8 cellular contexts compared by ENCODE assay signal in the genomic region with DNA sequence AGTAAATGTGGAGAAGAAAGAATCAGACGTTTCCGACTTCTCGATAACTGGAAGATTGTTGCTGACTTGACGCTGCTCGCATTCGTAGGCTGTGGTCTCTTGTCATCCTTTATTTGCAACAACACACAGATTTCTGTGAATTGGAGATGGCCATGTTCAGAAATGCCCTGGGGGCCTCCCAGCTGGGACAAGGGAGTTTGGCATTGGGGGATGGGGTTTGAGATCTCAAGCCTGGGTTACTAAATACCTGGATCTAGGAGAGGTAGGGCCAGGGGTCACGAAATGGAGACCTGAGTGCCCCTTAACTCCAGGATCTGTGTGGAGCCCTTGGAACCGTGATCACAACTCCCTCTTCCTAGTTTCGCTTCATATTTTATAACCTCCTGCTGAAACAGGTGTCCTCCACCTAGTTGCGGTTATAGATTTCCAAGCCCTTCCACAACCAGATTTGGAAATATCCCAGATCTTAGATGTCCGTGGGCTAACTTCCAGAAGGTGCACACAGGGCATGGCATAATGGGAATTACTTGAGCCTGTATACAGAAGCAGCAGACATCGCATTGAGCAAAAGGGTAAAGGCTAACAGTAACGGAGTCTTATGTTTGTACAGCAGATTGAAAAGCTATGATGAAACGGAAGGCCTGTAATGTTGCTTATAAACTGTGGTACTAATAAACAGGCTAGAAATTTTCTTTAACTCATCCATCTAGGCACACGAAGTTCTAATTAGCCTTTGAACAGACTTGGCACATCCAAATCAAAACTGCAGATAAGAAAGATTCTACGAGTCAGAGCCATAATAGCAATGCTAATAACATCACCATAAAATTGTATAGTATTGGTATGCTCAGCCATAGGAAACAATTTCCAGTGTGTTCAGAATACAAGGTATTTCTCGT. TPM values are rescaled to one million over a fixed set of nuclear protein-coding genes. Genes with fewer than 3 reads are reported as not detected.
A peak's percentile ranks its signal among the peaks of the same experiment; 100 is the strongest.
DNase-seq lines count a peak whose midpoint lies in the region; TF ChIP-seq lines count a peak whose summit lies in the region.

No MANE protein-coding gene starts in this region.

- H3K9me3 ChIP-seq in OCI-LY1 (ENCODE audit: low read length) (no peaks in the 10 kb centered on the region), hepatocyte (ENCODE audit: low read depth) (no peaks in the 10 kb centered on the region), skeletal muscle satellite cell (replicated peaks; ENCODE audit: low read length) (no peaks in the 10 kb centered on the region)

- H3K27ac ChIP-seq in OCI-LY1 (ENCODE audit: low read depth, low read length, poor library complexity, severe bottlenecking), result peak overlapping the region; percentile 60
- H3K27ac ChIP-seq in adipose tissue (ENCODE audit: low read depth, low read length), result peak overlapping the region; percentile 23
- H3K27ac ChIP-seq in hepatocyte, result peak overlapping the region; percentile 92

- peak overlapping the region; percentile 97 for H3K4me2 ChIP-seq in OCI-LY1 (ENCODE audit: low read length)
- H3K4me2 ChIP-seq in hepatocyte, result peak overlapping the region; percentile 93
- H3K4me2 ChIP-seq in skeletal muscle satellite cell (ENCODE audit: low read length), result peak overlapping the region; percentile 78

- H3K36me3 ChIP-seq in OCI-LY1 (ENCODE audit: insufficient read depth, low read length) (no peaks in the 10 kb centered on the region), hepatocyte (replicated peaks; ENCODE audit: insufficient read depth, low read depth) (no peaks in the 10 kb centered on the region), skeletal muscle satellite cell (ENCODE audit: insufficient read depth, low read length) (no peaks in the 10 kb centered on the region)

- no peaks in the 10 kb centered on the region for H3K9me2 ChIP-seq in OCI-LY1 (ENCODE audit: low read depth, low read length)
- no peaks in the 10 kb centered on the region for H3K9me2 ChIP-seq in hepatocyte (replicated peaks; ENCODE audit: insufficient read depth)

- peaks cover 40% of the 10 kb centered on the region for H3K4me1 ChIP-seq in OCI-LY1 (ENCODE audit: insufficient read depth, low read length, severe bottlenecking)
- H3K4me1 ChIP-seq in hepatocyte (ENCODE audit: insufficient read depth), result peaks cover 23% of the 10 kb centered on the region
- peaks cover 21% of the 10 kb centered on the region for H3K4me1 ChIP-seq in skeletal muscle satellite cell (ENCODE audit: control insufficient read depth, insufficient read depth, low read length)

- no peaks in the 10 kb centered on the region for H3K27me3 ChIP-seq in OCI-LY1 (ENCODE audit: insufficient read depth, low read length)
- no peaks in the 10 kb centered on the region for H3K27me3 ChIP-seq in hepatocyte
- H3K27me3 ChIP-seq in skeletal muscle satellite cell (ENCODE audit: control insufficient read depth, insufficient read depth, low read length), result no peaks in the 10 kb centered on the region

- H3K79me2 ChIP-seq in OCI-LY1 (ENCODE audit: insufficient read depth, low read length) (no peaks in the 10 kb centered on the region), hepatocyte (peaks cover 33% of the 10 kb centered on the region)

- H2AFZ ChIP-seq in OCI-LY1 (ENCODE audit: low read length) (peak overlapping the region; percentile 39; the same call in 1 of the 2 replicates), hepatocyte (peak overlapping the region; percentile 82)

- H3F3A ChIP-seq in OCI-LY1 (ENCODE audit: insufficient read depth, low read length), result no peaks in the 10 kb centered on the region

- 3 to 5% (median 5%) methylated on average over 17 of the region's 17 CpGs for WGBS in adipose tissue, 3 donors
- WGBS in hepatocyte (ENCODE audit: low lambda C conversion rate, missing lambda C conversion rate), result 13% methylated on average over 17 of the region's 17 CpGs

- no peaks in the 10 kb centered on the region for H4K20me1 ChIP-seq in OCI-LY1 (ENCODE audit: insufficient read depth, low read length)
- no peaks in the 10 kb centered on the region for H4K20me1 ChIP-seq in hepatocyte (ENCODE audit: insufficient read depth, poor library complexity, severe bottlenecking)

- peak overlapping the region; percentile 87 for H3K9ac ChIP-seq in OCI-LY1 (ENCODE audit: low read length)
- peak overlapping the region; percentile 88 for H3K9ac ChIP-seq in skeletal muscle satellite cell (ENCODE audit: low read depth, low read length)

- peak; percentile 7 for DNase-seq in NOMO-1 treated with DMSO at 0.1 percent for 48 hours (lab: John Stamatoyannopoulos, UW; ENCODE audit: unreplicated experiment)
- no peak for DNase-seq in NOMO-1 treated with dmso at 0.1 percent for 144 hours (lab: John Stamatoyannopoulos, UW; ENCODE audit: unreplicated experiment)
- peak; percentile 23 for DNase-seq in hepatocyte (ENCODE audit: low spot score)
- no peak for DNase-seq in DMS153 (lab: John Stamatoyannopoulos, UW)
- no peak for DNase-seq in NCI-H1436 treated with DMSO at 0.1 percent for 48 hours (lab: John Stamatoyannopoulos, UW)

- TF ChIP-seq CTCF in OCI-LY1 (IDR thresholded peaks at IDR 0.05; ENCODE audit: low read length) (no peak), hepatocyte (IDR thresholded peaks at IDR 0.05; ENCODE audit: poor library complexity) (no peak)

- H3K4me3 ChIP-seq in OCI-LY1 (ENCODE audit: low read depth, low read length, poor library complexity, severe bottlenecking), result peak overlapping the region; percentile 79
- peak overlapping the region; percentile 60 for H3K4me3 ChIP-seq in hepatocyte
- peak overlapping the region; percentile 83 for H3K4me3 ChIP-seq in skeletal muscle satellite cell (ENCODE audit: low read length)

RNA-seq across cellular contexts. Expression of a gene that starts 1.0 kb away (rescaled TPM):
- 1 to 10 TPM; 2.7 to 6.0 (median 3.5) TPM for polyA plus RNA-seq in adipose tissue
- total RNA-seq in hepatocyte, result 18.8 and 20.7 TPM in 2 replicates
- 4.8 and 5.8 TPM in 2 replicates for polyA plus RNA-seq in hepatocyte
- total RNA-seq in skeletal muscle satellite cell (2012; rRNA removed), result 5.0 and 6.1 TPM in 2 replicates

RNA-seq across cellular contexts. Expression of a gene that starts 48.6 kb away (rescaled TPM):
- polyA plus RNA-seq in adipose tissue (10 to 100 TPM; 20.8 to 76.7 (median 46.0) TPM), hepatocyte (45.5 and 64.3 TPM in 2 replicates)
- 103 and 124 TPM in 2 replicates for total RNA-seq in hepatocyte
- 177 and 180 TPM in 2 replicates for total RNA-seq in skeletal muscle satellite cell (2012; rRNA removed)

RNA-seq across cellular contexts. Expression of a gene that starts 49.4 kb away (rescaled TPM):
- polyA plus RNA-seq in adipose tissue (10 to 100 TPM in 2 of 3 donors, 1 to 10 TPM in 1; 8.9 to 15.5 (median 12.5) TPM), hepatocyte (50.4 and 62.3 TPM in 2 replicates)
- total RNA-seq in hepatocyte, result 81.7 and 87.2 TPM in 2 replicates
- 53.1 and 69.0 TPM in 2 replicates for total RNA-seq in skeletal muscle satellite cell (2012; rRNA removed)

Comparison
In these comparisons a context has a peak if more than half of its experiments do, and no peak if none do; other contexts are left out.
1. DNase-seq: peak in NOMO-1 treated with DMSO at 0.1 percent for 48 hours (single experiment) and hepatocyte (single experiment); none in NOMO-1 treated with dmso at 0.1 percent for 144 hours (single experiment), DMS153 (single experiment) and NCI-H1436 treated with DMSO at 0.1 percent for 48 hours (single experiment).
2. H3K27ac ChIP-seq: peak in every context shown above with its lines; median percentile 92 in hepatocyte; 60 in OCI-LY1; 23 in adipose tissue.
3. Peak in every context shown above with its lines, with median percentiles within 50 percentile points of each other: H3K4me2 ChIP-seq and H3K4me3 ChIP-seq.